In genomic region chr20:22572491-22572890, GRCh38 we compare ENCODE assay signal across 28 cellular contexts. TPM values are rescaled to one million over a fixed set of nuclear protein-coding genes. Genes with fewer than 3 reads are reported as not detected.
DNase-seq lines count a peak whose midpoint lies in the region; ATAC-seq and TF ChIP-seq lines count a peak whose summit lies in the region.
"Had no signal": no experiment of that assay in that cellular context is flagged by ENCODE, and none has a peak within 500 bp of the region (broad histone marks: within the 10 kb centered on the region; RNA-seq: fewer than 3 reads in every experiment).

No MANE protein-coding gene starts in this region.

- no peak overlapping the region for H3K23ac ChIP-seq in neuronal stem cell (ENCODE audit: low read depth, low read length, poor library complexity)

- no peak for ATAC-seq in Panc1
- peak; percentile 22 to 28 for ATAC-seq in upper lobe of left lung (ENCODE audit: low FRiP score in 2 of 2)
- ATAC-seq in GM19467 (IDR thresholded peaks at IDR 0.05; ENCODE audit: unreplicated experiment) = no peak
- ATAC-seq: PC-3, Right ventricle myocardium inferior, SK-N-SH treated with all-trans-retinoic acid at 6 μM for 48 hours had no signal

- H4K8ac ChIP-seq in neuronal stem cell (ENCODE audit: low read depth, low read length) = no peak overlapping the region

- TF ChIP-seq EP300 in upper lobe of left lung (IDR thresholded peaks at IDR 0.05) = no peak

- DNase-seq in Panc1 (ENCODE audit: low read depth, low spot score) (no peak), neuronal stem cell (ENCODE audit: low spot score) (no peak), upper lobe of left lung (peak; percentile 26 to 45), T1000 (lab: John Stamatoyannopoulos, UW) (no peak)
- DNase-seq in activated CD4-positive, alpha-beta T cell treated with anti-CD3 and anti-CD28 coated beads for 1 hour = no peak
- DNase-seq: C1 segment of cervical spinal cord; CD4-positive, alpha-beta memory T cell; COR-L47; DMS79 treated with DMSO at 0.1 percent for 48 hours; GF-D8; HFFc6; MM.1S; NCI-H1694 treated with DMSO at 0.1 percent for 48 hours; NCI-H2171 treated with DMSO at 0.1 percent for 48 hours; NCI-H345; NCI-H510A treated with DMSO at 0.1 percent for 48 hours; NCI-H774; PC-3; SJCRH30 had no signal

- CTCF ChIA-PET in Panc1 (lab: Charles Lee) = no interaction called here

- no peak overlapping the region for H3K4me3 ChIP-seq in Panc1 (ENCODE audit: low read depth in 2 of 2, low read length in 2 of 2)
- H3K4me3 ChIP-seq in iPS-15b (ENCODE audit: low read depth, low read length) = peak overlapping the region; percentile 11
- no peak overlapping the region for H3K4me3 ChIP-seq in neuronal stem cell (ENCODE audit: low read length in 2 of 2)
- no peak overlapping the region for H3K4me3 ChIP-seq in upper lobe of left lung
- H3K4me3 ChIP-seq: HAP-1, SJCRH30 had no signal

- in situ Hi-C loops in Panc1 (cut with HindIII; ENCODE audit: low pct_unique_long_range_greater_than_20kb, low sequenced_read_pairs) = no loop called here

- no peak overlapping the region for H4K91ac ChIP-seq in neuronal stem cell (ENCODE audit: low read depth, low read length, poor library complexity)

- no peak overlapping the region for H2BK12ac ChIP-seq in neuronal stem cell (ENCODE audit: low read length)

- POLR2A ChIA-PET in Panc1 (lab: Charles Lee) = no interaction called here

- H3K36me3 ChIP-seq in Panc1 (ENCODE audit: control insufficient read depth, insufficient read depth, low read length) (no peaks in the 10 kb centered on the region), iPS-15b (ENCODE audit: control insufficient read depth, insufficient read depth, low read length) (no peaks in the 10 kb centered on the region), neuronal stem cell (replicated peaks in 1 of 2; ENCODE audit: control insufficient read depth in 2 of 2, insufficient read depth in 2 of 2, low read length in 2 of 2) (no peaks in the 10 kb centered on the region), upper lobe of left lung (no peaks in the 10 kb centered on the region)
- H3K36me3 ChIP-seq: HAP-1, SJCRH30 had no signal

- no peak overlapping the region for H2BK5ac ChIP-seq in neuronal stem cell (ENCODE audit: low read length)

- H3K27ac ChIP-seq in Panc1 (ENCODE audit: low read length) (peak overlapping the region; percentile 94), neuronal stem cell (replicated peaks; ENCODE audit: low read length) (no peak overlapping the region), upper lobe of left lung (peak overlapping the region; percentile 60 to 76 (median 72))
- H3K27ac ChIP-seq: KMS-11, SJCRH30 had no signal

- no peak overlapping the region for H3K9ac ChIP-seq in iPS-15b (ENCODE audit: low read depth, low read length)
- no peak overlapping the region for H3K9ac ChIP-seq in neuronal stem cell (ENCODE audit: low read depth, low read length, poor library complexity)
- H3K9ac ChIP-seq: KMS-11 had no signal

- no peak overlapping the region for H2BK120ac ChIP-seq in neuronal stem cell (ENCODE audit: low read depth, low read length)

- BruUV-seq in Panc1 (replicated peaks; lab: Mats Ljungman, UMichigan) = no TSS peak

- H2AFZ ChIP-seq in neuronal stem cell (ENCODE audit: low read length) = no peak overlapping the region

- H3K9me3 ChIP-seq in Panc1 (ENCODE audit: control insufficient read depth, insufficient read depth, low read depth, low read length) = no peaks in the 10 kb centered on the region
- H3K9me3 ChIP-seq in iPS-15b (ENCODE audit: control insufficient read depth, insufficient read depth, low read length) = no peaks in the 10 kb centered on the region
- H3K9me3 ChIP-seq in neuronal stem cell (replicated peaks in 1 of 2; ENCODE audit: control insufficient read depth in 2 of 2, insufficient read depth in 1 of 2, low read depth in 1 of 2, low read length in 2 of 2) = peaks cover 0 to 2% of the 10 kb centered on the region in 2 donors
- no peaks in the 10 kb centered on the region for H3K9me3 ChIP-seq in upper lobe of left lung
- H3K9me3 ChIP-seq: HAP-1, SJCRH30 had no signal

- H3K27me3 ChIP-seq in Panc1 (ENCODE audit: control insufficient read depth, insufficient read depth, low read length) (no peaks in the 10 kb centered on the region; the same call in 1 of the 2 replicates), iPS-15b (ENCODE audit: control insufficient read depth, insufficient read depth, low read length) (peaks cover 99% of the 10 kb centered on the region), neuronal stem cell (ENCODE audit: control insufficient read depth in 3 of 3, insufficient read depth in 3 of 3, low read depth in 1 of 3, low read length in 3 of 3) (peaks cover 49 to 98% (median 89%) of the 10 kb centered on the region in 3 experiments), upper lobe of left lung (peaks cover 0 to 19% (median 7%) of the 10 kb centered on the region in 4 donors)
- H3K27me3 ChIP-seq: SJCRH30 had no signal

- WGBS in neuronal stem cell (ENCODE audit: extremely low coverage in 2 of 2, insufficient read length in 2 of 2, insufficient replicate concordance in 1 of 2), 2 donors = no CpG with 5 or more reads among the region's 6 CpGs
- WGBS in upper lobe of left lung, 2 donors = 5% methylated on average over 5 of the region's 6 CpGs

- no peak overlapping the region for H2AK5ac ChIP-seq in neuronal stem cell (ENCODE audit: low read depth, low read length)

- TF ChIP-seq CTCF in Panc1 (IDR thresholded peaks at IDR 0.05) (no peak), upper lobe of left lung (IDR thresholded peaks at IDR 0.05) (no peak)

- no peak overlapping the region for H3K4ac ChIP-seq in neuronal stem cell (ENCODE audit: low read length)

- TF ChIP-seq POLR2A in upper lobe of left lung (IDR thresholded peaks at IDR 0.05) = no peak

- H3K18ac ChIP-seq in neuronal stem cell (ENCODE audit: low read length) = peak overlapping the region; percentile 53

- intact Hi-C loops in Panc1 (cut with micrococcal nuclease; ENCODE audit: unreplicated experiment) = loop anchor here (10.0 kb wide), 1 partner anchor 782 kb away; the partner anchor contains the start of gene NXT1

- H2BK15ac ChIP-seq in neuronal stem cell (ENCODE audit: low read length) = no peak overlapping the region

- H3K14ac ChIP-seq in neuronal stem cell (ENCODE audit: low read length) = no peak overlapping the region

- no peaks in the 10 kb centered on the region for H3K79me1 ChIP-seq in neuronal stem cell (ENCODE audit: low read depth, low read length)

- no peak overlapping the region for H3K4me2 ChIP-seq in neuronal stem cell (ENCODE audit: insufficient read depth, low read length, poor library complexity, severe bottlenecking)
- H3K4me2 ChIP-seq: KMS-11 had no signal

- H3K4me1 ChIP-seq in Panc1 (ENCODE audit: control insufficient read depth, insufficient read depth, low read length) (peaks cover 79% of the 10 kb centered on the region), iPS-15b (ENCODE audit: control insufficient read depth, insufficient read depth, low read length) (peaks cover 53% of the 10 kb centered on the region), neuronal stem cell (ENCODE audit: control insufficient read depth in 2 of 2, insufficient read depth in 1 of 2, low read depth in 1 of 2, low read length in 2 of 2) (peaks cover 0 to 3% of the 10 kb centered on the region in 2 donors), upper lobe of left lung (peaks cover 0 to 7% (median 3%) of the 10 kb centered on the region in 4 donors)
- H3K4me1 ChIP-seq: HAP-1 had no signal

RNA-seq across cellular contexts. Expression of gene FOXA2, which starts 11.9 kb away (rescaled TPM):
- total RNA-seq in Panc1 (2021; ENCODE audit: unreplicated experiment) = 28.0 TPM
- 41.1 TPM for polyA plus RNA-seq in Panc1 (2012; ENCODE audit: insufficient read length)
- not detected for polyA plus RNA-seq in neuronal stem cell (2013, experiment 1 of 2)
- not detected for polyA plus RNA-seq in neuronal stem cell (2013, experiment 2 of 2)
- total RNA-seq in upper lobe of left lung = 10 to 100 TPM; 23.2 to 80.6 (median 44.3) TPM
- total RNA-seq: A673; CD4-positive, alpha-beta memory T cell; HFFc6; Right ventricle myocardium inferior; RPMI7951 had no signal
- polyA plus RNA-seq: CD4-positive, alpha-beta memory T cell; IgD-negative memory B cell had no signal

Comparison
In these comparisons a context has a peak if more than half of its experiments do, and no peak if none do; other contexts are left out.
1. ATAC-seq: peak in upper lobe of left lung (2 of 2); none in Panc1 (single experiment) and GM19467 (single experiment).
2. DNase-seq: peak in upper lobe of left lung (2 of 2); none in Panc1 (single experiment), neuronal stem cell (single experiment), activated CD4-positive, alpha-beta T cell treated with anti-CD3 and anti-CD28 coated beads for 1 hour (single experiment) and T1000 (single experiment).